Comparison of ENCODE assay signal across 16 cellular contexts in genomic region chr5:134570365-134570758, GRCh38. TPM values are rescaled to one million over a fixed set of nuclear protein-coding genes. Genes with fewer than 3 reads are reported as not detected.
A peak's percentile ranks its signal among the peaks of the same experiment; 100 is the strongest.
DNase-seq lines count a peak whose midpoint lies in the region; TF ChIP-seq lines count a peak whose summit lies in the region.
"Had no signal": no experiment of that assay in that cellular context is flagged by ENCODE, and none has a peak within 500 bp of the region (broad histone marks: within the 10 kb centered on the region; RNA-seq: fewer than 3 reads in every experiment).

No MANE protein-coding gene starts in this region.

- peaks cover 44% of the 10 kb centered on the region for H3K36me3 Mint-ChIP-seq in activated CD4-positive, alpha-beta T cell treated with anti-CD3 and anti-CD28 coated beads, Interleukin-2, amount 10 ng/mL, durations not matched to agents 7 days and 5 days (ENCODE audit: low read depth)
- peaks cover 64% of the 10 kb centered on the region for H3K36me3 Mint-ChIP-seq in endodermal cell (ENCODE audit: low read depth)

- no peaks in the 10 kb centered on the region for H3K4me1 ChIP-seq in endodermal cell (ENCODE audit: control insufficient read depth, insufficient read depth, low read length)
- peaks cover 49 to 61% (median 59%) of the 10 kb centered on the region in 3 donors for H3K4me1 ChIP-seq in skeletal muscle tissue (ENCODE audit: control insufficient read depth in 3 of 3, insufficient read depth in 3 of 3, low read length in 3 of 3)

- no peaks in the 10 kb centered on the region for H3K27me3 ChIP-seq in endodermal cell (ENCODE audit: control insufficient read depth, insufficient read depth, low read length, poor library complexity, severe bottlenecking)
- H3K27me3 ChIP-seq in skeletal muscle tissue (ENCODE audit: control insufficient read depth in 3 of 3, insufficient read depth in 3 of 3, low read length in 3 of 3), result no peaks in the 10 kb centered on the region
- H3K27me3 ChIP-seq: hepatocyte had no signal

- peaks cover 23% of the 10 kb centered on the region for H3K4me1 Mint-ChIP-seq in activated CD4-positive, alpha-beta T cell treated with anti-CD3 and anti-CD28 coated beads, Interleukin-2, amount 10 ng/mL, durations not matched to agents 7 days and 5 days
- H3K4me1 Mint-ChIP-seq in endodermal cell, result no peaks in the 10 kb centered on the region

- CTCF ChIA-PET in activated CD4-positive, alpha-beta T cell treated with anti-CD3 and anti-CD28 coated beads, Interleukin-2, amount 10 ng/mL, durations not matched to agents 7 days and 5 days (lab: Charles Lee), result no interaction called here

- H3K4me3 Mint-ChIP-seq in activated CD4-positive, alpha-beta T cell treated with anti-CD3 and anti-CD28 coated beads, Interleukin-2, amount 10 ng/mL, durations not matched to agents 7 days and 5 days, result no peak overlapping the region
- no peak overlapping the region for H3K4me3 Mint-ChIP-seq in endodermal cell

- H3K27ac Mint-ChIP-seq in activated CD4-positive, alpha-beta T cell treated with anti-CD3 and anti-CD28 coated beads, Interleukin-2, amount 10 ng/mL, durations not matched to agents 7 days and 5 days, result peak overlapping the region; percentile 21
- H3K27ac Mint-ChIP-seq in endodermal cell, result peak overlapping the region; percentile 32

- 88 to 92% methylated on average over 9 of the region's 9 CpGs for WGBS in endodermal cell (ENCODE audit: insufficient coverage in 1 of 2, insufficient read length in 1 of 2), 2 experiments

- no peaks in the 10 kb centered on the region for H3K9me3 ChIP-seq in endodermal cell (ENCODE audit: control insufficient read depth, low read length)
- no peaks in the 10 kb centered on the region for H3K9me3 ChIP-seq in skeletal muscle tissue (ENCODE audit: control insufficient read depth in 3 of 3, low read length in 3 of 3)

- POLR2A ChIA-PET in activated CD4-positive, alpha-beta T cell treated with anti-CD3 and anti-CD28 coated beads, Interleukin-2, amount 10 ng/mL, durations not matched to agents 7 days and 5 days (lab: Charles Lee), result no interaction called here

- no peak overlapping the region for H3K4me3 ChIP-seq in endodermal cell (ENCODE audit: low read length)
- H3K4me3 ChIP-seq in skeletal muscle tissue (ENCODE audit: low read length in 3 of 3), result no peak overlapping the region
- H3K4me3 ChIP-seq: hepatocyte had no signal

- H3K36me3 ChIP-seq in endodermal cell (ENCODE audit: control insufficient read depth, insufficient read depth, low read length) (peaks cover 37% of the 10 kb centered on the region), skeletal muscle tissue (ENCODE audit: control insufficient read depth in 3 of 3, insufficient read depth in 3 of 3, low read length in 3 of 3) (peaks cover 49 to 63% (median 59%) of the 10 kb centered on the region in 3 donors)

- no peaks in the 10 kb centered on the region for H3K9me3 Mint-ChIP-seq in activated CD4-positive, alpha-beta T cell treated with anti-CD3 and anti-CD28 coated beads, Interleukin-2, amount 10 ng/mL, durations not matched to agents 7 days and 5 days
- no peaks in the 10 kb centered on the region for H3K9me3 Mint-ChIP-seq in endodermal cell

- no peaks in the 10 kb centered on the region for H3K27me3 Mint-ChIP-seq in activated CD4-positive, alpha-beta T cell treated with anti-CD3 and anti-CD28 coated beads, Interleukin-2, amount 10 ng/mL, durations not matched to agents 7 days and 5 days
- H3K27me3 Mint-ChIP-seq in endodermal cell (ENCODE audit: insufficient read depth), result no peaks in the 10 kb centered on the region

- no peak overlapping the region for H3K9ac ChIP-seq in endodermal cell (ENCODE audit: extremely low read depth, low read length, poor library complexity, severe bottlenecking)
- H3K9ac ChIP-seq in skeletal muscle tissue (ENCODE audit: low read depth in 1 of 3, low read length in 3 of 3), result peak overlapping the region; percentile 17 to 64 (median 46)
- H3K9ac ChIP-seq: KMS-11 had no signal

- H3K27ac ChIP-seq in VCaP, result peak overlapping the region; percentile 81
- no peak overlapping the region for H3K27ac ChIP-seq in endodermal cell (ENCODE audit: low read depth, low read length)
- H3K27ac ChIP-seq in skeletal muscle tissue (ENCODE audit: low read depth, low read length), result peak overlapping the region; percentile 59
- H3K27ac ChIP-seq: hepatocyte, KMS-11 had no signal

- DNase-seq in activated CD4-positive, alpha-beta T cell treated with anti-CD3 and anti-CD28 coated beads, Interleukin-2, amount 10 ng/mL, durations not matched to agents 7 days and 5 days, result no peak
- DNase-seq in activated CD4-positive, alpha-beta T cell treated with anti-CD3 and anti-CD28 coated beads, Interleukin-2, amount 50 U/mL, for 1 hour, result no peak
- DNase-seq in endodermal cell, result no peak
- no peak for DNase-seq in HuH-7.5 (ENCODE audit: low spot score)
- DNase-seq in NCI-H1436 treated with DMSO at 0.1 percent for 48 hours (lab: John Stamatoyannopoulos, UW), result no peak
- no peak for DNase-seq in effector CD8-positive, alpha-beta T cell (lab: John Stamatoyannopoulos, UW)
- DNase-seq: activated CD4-positive, CD25-positive, alpha-beta regulatory T cell treated with anti-CD3 and anti-CD28 coated beads, Interleukin-2, amount 50 U/mL, for 72 hours; GF-D8; NCI-H1417 treated with DMSO at 0.1 percent for 48 hours; NCI-H446 treated with DMSO at 0.1 percent for 48 hours; stimulated activated CD4-positive, alpha-beta T cell treated with anti-CD3 and anti-CD28 coated beads, Interleukin-4, amount 100 ng/mL, for 4 hours; stimulated activated naive CD4-positive, alpha-beta T cell treated with Interleukin-2 at 50 U/mL for 16 hours had no signal

- TF ChIP-seq CTCF in VCaP (conservative IDR thresholded peaks at IDR 0.05) (no peak), endodermal cell (conservative IDR thresholded peaks at IDR 0.05) (no peak)

RNA-seq across cellular contexts. Expression of gene JADE2, which starts 44.9 kb away (rescaled TPM):
- 10 to 100 TPM; 92.5 to 93.8 TPM for total RNA-seq in activated CD4-positive, alpha-beta T cell treated with anti-CD3 and anti-CD28 coated beads, Interleukin-2, amount 10 ng/mL, durations not matched to agents 7 days and 5 days
- total RNA-seq in endodermal cell, result 10 to 100 TPM; 33.9 to 51.9 TPM
- polyA plus RNA-seq in endodermal cell (2013, experiment 1 of 2), result 4.3 TPM
- polyA plus RNA-seq in endodermal cell (2013, experiment 2 of 2), result 4.5 TPM
- 1.6 TPM for total RNA-seq in skeletal muscle tissue

Comparison
In these comparisons a context has a peak if more than half of its experiments do, and no peak if none do; other contexts are left out.
1. RNA of gene JADE2, which starts 44.9 kb away (total RNA-seq): 92.5 to 93.8 TPM in activated CD4-positive, alpha-beta T cell treated with anti-CD3 and anti-CD28 coated beads, Interleukin-2, amount 10 ng/mL, durations not matched to agents 7 days and 5 days and 33.9 to 51.9 TPM in endodermal cell; 1.6 TPM in skeletal muscle tissue (single experiment); every median in the first group is over 10 times any median in the second.